ENCODE assay signal across 26 cellular contexts in the genomic region with DNA sequence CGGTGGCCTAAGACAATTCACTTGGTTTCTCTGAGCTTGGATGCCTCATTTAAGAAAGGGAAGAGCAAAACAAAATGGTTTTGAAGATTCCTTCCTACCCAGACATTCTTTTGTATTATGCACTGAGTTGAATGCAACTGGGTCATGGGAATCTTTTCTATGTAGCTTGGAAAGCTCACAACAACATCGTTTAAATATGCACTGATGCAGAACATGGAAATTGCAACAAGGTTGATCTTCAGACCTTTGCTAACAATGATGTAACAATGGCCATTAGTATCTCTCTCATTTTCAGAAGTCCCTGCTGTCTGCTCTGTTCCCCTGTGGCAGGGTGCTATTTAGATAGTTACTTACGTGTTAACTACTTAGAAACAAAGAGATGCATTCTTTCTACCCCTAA. TPM values are rescaled to one million over a fixed set of nuclear protein-coding genes. Genes with fewer than 3 reads are reported as not detected.
DNase-seq lines count a peak whose midpoint lies in the region; ATAC-seq, FAIRE-seq and TF ChIP-seq lines count a peak whose summit lies in the region.
"Had no signal": no experiment of that assay in that cellular context is flagged by ENCODE, and none has a peak within 500 bp of the region (broad histone marks: within the 10 kb centered on the region; RNA-seq: fewer than 3 reads in every experiment).

No MANE protein-coding gene starts in this region.

- no peak overlapping the region for H3K4me3 Mint-ChIP-seq in activated CD8-positive, alpha-beta memory T cell treated with anti-CD3 and anti-CD28 coated beads, Interleukin-2, amount 10 ng/mL, durations not matched to agents 7 days and 5 days
- H3K4me3 Mint-ChIP-seq: CD4-positive, CD25-positive, alpha-beta regulatory T cell; CD8-positive, alpha-beta memory T cell; HFFc6; IgD-negative memory B cell had no signal

- CTCF ChIA-PET in HepG2 (lab: Yijun Ruan, JAX; ENCODE audit: low intra/inter-chr PET ratio, low total read pairs): no interaction called here
- CTCF ChIA-PET in GM12878 (lab: Yijun Ruan, JAX): interaction anchor here (0.6 to 1.1 kb wide), 2 partner anchors 39 to 213 kb away, joined by 3 to 5 read pairs; no protein-coding TSS in a partner anchor
- CTCF ChIA-PET in activated CD8-positive, alpha-beta memory T cell treated with anti-CD3 and anti-CD28 coated beads, Interleukin-2, amount 10 ng/mL, durations not matched to agents 7 days and 5 days (lab: Charles Lee): no interaction called here

- no peak overlapping the region for H3K4me2 ChIP-seq in HepG2 (ENCODE audit: low read depth, low read length)
- no peak overlapping the region for H3K4me2 ChIP-seq in GM12878 (ENCODE audit: control insufficient read depth, insufficient read depth)

- in situ Hi-C loops in HepG2 (cut with HindIII; ENCODE audit: extremely low pct_ligation_motif_present, low pct_unique_long_range_greater_than_20kb): no loop called here
- in situ Hi-C loops in GM12878 (cut with MboI): no loop called here

- BruUV-seq in HepG2 (replicated peaks; lab: Mats Ljungman, UMichigan) (no TSS peak), GM12878 (replicated peaks; lab: Mats Ljungman, UMichigan) (no TSS peak)

- TF ChIP-seq CTCF in liver (IDR thresholded peaks at IDR 0.05; ENCODE audit: low read depth, low read length, missing input control): no peak
- no peak for TF ChIP-seq CTCF in HepG2 (CRISPR knock-in tag; IDR thresholded peaks at IDR 0.05)
- no peak for TF ChIP-seq CTCF in GM12878 (IDR thresholded peaks at IDR 0.05 in 2 of 3, conservative IDR thresholded peaks at IDR 0.05 in 1 of 3; ENCODE audit: control insufficient read depth in 2 of 3, extremely low read depth in 1 of 3, insufficient read depth in 1 of 3, low read depth in 3 of 3, low read length in 3 of 3)
- TF ChIP-seq CTCF in right lobe of liver (IDR thresholded peaks at IDR 0.05): no peak
- TF ChIP-seq CTCF in breast epithelium (IDR thresholded peaks at IDR 0.05): no peak

- H3K9me3 Mint-ChIP-seq in activated CD8-positive, alpha-beta memory T cell treated with anti-CD3 and anti-CD28 coated beads, Interleukin-2, amount 10 ng/mL, durations not matched to agents 7 days and 5 days (ENCODE audit: low read depth): peaks cover 2% of the 10 kb centered on the region
- H3K9me3 Mint-ChIP-seq: CD8-positive, alpha-beta memory T cell had no signal

- TF ChIP-seq POLR2A in HepG2 (IDR thresholded peaks at IDR 0.05; ENCODE audit: insufficient read depth in 1 of 2, low read depth in 2 of 2, low read length in 2 of 2) (no peak), GM12878 (IDR thresholded peaks at IDR 0.05; ENCODE audit: low read depth, low read length) (no peak), right lobe of liver (IDR thresholded peaks at IDR 0.05) (no peak), breast epithelium (IDR thresholded peaks at IDR 0.05) (no peak)

- RAD21 ChIA-PET in GM12878 (lab: Charles Lee; ENCODE audit: unreplicated experiment): interaction anchor here (2.3 kb wide), 1 partner anchor 27 kb away, joined by 13 read pairs; no protein-coding TSS in a partner anchor

- POLR2A ChIA-PET in HepG2 (lab: Yijun Ruan, JAX): no interaction called here
- POLR2A ChIA-PET in GM12878 (lab: Charles Lee): interaction anchor here (1.0 to 1.4 kb wide), 2 partner anchors 32 to 598 kb away, joined by 3 read pairs; no protein-coding TSS in a partner anchor

- FAIRE-seq in HepG2 (lab: Jason Lieb, UNC) (no peak), GM12878 (lab: Jason Lieb, UNC) (no peak)

- intact Hi-C loops in HepG2 (cut with micrococcal nuclease; ENCODE audit: unreplicated experiment) (no loop called here), GM12878 (cut with micrococcal nuclease; ENCODE audit: unreplicated experiment) (no loop called here), right lobe of liver (cut with DNase I) (no loop called here), breast epithelium (cut with DNase I; ENCODE audit: low total_unique reads) (no loop called here)

- ATAC-seq in HepG2 (no peak), GM12878 (no peak), right lobe of liver (peak; percentile 52 to 69 (median 66))
- no peak for ATAC-seq in activated CD8-positive, alpha-beta memory T cell treated with anti-CD3 and anti-CD28 coated beads, Interleukin-2, amount 10 ng/mL, durations not matched to agents 7 days and 5 days
- ATAC-seq: HCT116 had no signal

- DNase-seq in HepG2 (ENCODE audit: low spot score) (no peak), GM12878 (ENCODE audit: low read depth, low spot score) (no peak), right lobe of liver (no peak), breast epithelium (ENCODE audit: low spot score in 2 of 2) (no peak), amniotic stem cell (lab: John Stamatoyannopoulos, UW) (no peak)
- no peak for DNase-seq in activated CD8-positive, alpha-beta memory T cell treated with anti-CD3 and anti-CD28 coated beads, Interleukin-2, amount 10 ng/mL, durations not matched to agents 7 days and 5 days
- DNase-seq: BE2C; C1 segment of cervical spinal cord; CD4-positive, CD25-positive, alpha-beta regulatory T cell; CD8-positive, alpha-beta memory T cell; COR-L47; DMS 273 treated with DMSO at 0.1 percent for 48 hours; DMS53; DND-41; EL; GM23248; H7; HFFc6; KBM-7 had no signal

- H2AFZ ChIP-seq in HepG2 (ENCODE audit: low read length) (no peak overlapping the region), GM12878 (ENCODE audit: control insufficient read depth, low read depth, low read length) (no peak overlapping the region)
- H2AFZ ChIP-seq: GM23248 had no signal

- peaks cover 7% of the 10 kb centered on the region for H3K4me1 Mint-ChIP-seq in activated CD8-positive, alpha-beta memory T cell treated with anti-CD3 and anti-CD28 coated beads, Interleukin-2, amount 10 ng/mL, durations not matched to agents 7 days and 5 days
- H3K4me1 Mint-ChIP-seq: CD4-positive, CD25-positive, alpha-beta regulatory T cell; CD8-positive, alpha-beta memory T cell had no signal

- no peaks in the 10 kb centered on the region for H4K20me1 ChIP-seq in HepG2 (ENCODE audit: insufficient read depth, low read length)
- H4K20me1 ChIP-seq in GM12878 (ENCODE audit: control insufficient read depth, insufficient read depth): no peaks in the 10 kb centered on the region

- H3K9me3 ChIP-seq in liver (ENCODE audit: control insufficient read depth in 4 of 4, low read length in 3 of 4): no peaks in the 10 kb centered on the region
- H3K9me3 ChIP-seq in HepG2 (ENCODE audit: low read length): no peaks in the 10 kb centered on the region
- H3K9me3 ChIP-seq in GM12878 (replicated peaks; ENCODE audit: control insufficient read depth, insufficient read depth, low read length): no peaks in the 10 kb centered on the region; the same call in 2 of the 3 replicates
- H3K9me3 ChIP-seq in right lobe of liver: no peaks in the 10 kb centered on the region
- H3K9me3 ChIP-seq in breast epithelium: peaks cover 0 to 11% of the 10 kb centered on the region in 2 donors
- H3K9me3 ChIP-seq: BE2C had no signal

- TF ChIP-seq RAD21 in liver (IDR thresholded peaks at IDR 0.05) (no peak), HepG2 (CRISPR knock-in tag; IDR thresholded peaks at IDR 0.05) (no peak), GM12878 (IDR thresholded peaks at IDR 0.05; ENCODE audit: insufficient read depth, low read depth, low read length) (no peak)

- H3K79me2 ChIP-seq in HepG2 (ENCODE audit: insufficient read depth, low read length) (no peaks in the 10 kb centered on the region), GM12878 (ENCODE audit: control insufficient read depth, insufficient read depth, low read length) (no peaks in the 10 kb centered on the region)

- H3K36me3 ChIP-seq in liver (ENCODE audit: control insufficient read depth in 4 of 4, insufficient read depth in 3 of 4, low read depth in 1 of 4, low read length in 3 of 4) (no peaks in the 10 kb centered on the region), HepG2 (replicated peaks in 1 of 2; ENCODE audit: control insufficient read depth in 1 of 2, insufficient read depth in 2 of 2, low read length in 2 of 2) (no peaks in the 10 kb centered on the region), GM12878 (ENCODE audit: control insufficient read depth in 2 of 2, insufficient read depth in 2 of 2, low read length in 1 of 2) (no peaks in the 10 kb centered on the region), right lobe of liver (no peaks in the 10 kb centered on the region), breast epithelium (no peaks in the 10 kb centered on the region)
- H3K36me3 ChIP-seq: BE2C had no signal

- H3K9ac ChIP-seq in liver (ENCODE audit: low read depth in 1 of 2, low read length in 2 of 2): no peak overlapping the region
- H3K9ac ChIP-seq in HepG2 (ENCODE audit: insufficient read depth, low read depth, low read length): no peak overlapping the region
- H3K9ac ChIP-seq in GM12878 (ENCODE audit: control insufficient read depth, insufficient read depth, low read length): no peak overlapping the region
- H3K9ac ChIP-seq: GM23248 had no signal

- H3K36me3 Mint-ChIP-seq in activated CD8-positive, alpha-beta memory T cell treated with anti-CD3 and anti-CD28 coated beads, Interleukin-2, amount 10 ng/mL, durations not matched to agents 7 days and 5 days: no peaks in the 10 kb centered on the region
- H3K36me3 Mint-ChIP-seq: CD4-positive, CD25-positive, alpha-beta regulatory T cell; CD8-positive, alpha-beta memory T cell had no signal

- H3K27me3 ChIP-seq in liver (ENCODE audit: control insufficient read depth in 4 of 4, insufficient read depth in 4 of 4, low read length in 3 of 4) (no peaks in the 10 kb centered on the region), HepG2 (ENCODE audit: control insufficient read depth in 1 of 2, insufficient read depth in 2 of 2, low read length in 2 of 2) (no peaks in the 10 kb centered on the region), GM12878 (replicated peaks in 1 of 2; ENCODE audit: control insufficient read depth in 2 of 2, insufficient read depth in 2 of 2, low read length in 1 of 2) (no peaks in the 10 kb centered on the region), right lobe of liver (no peaks in the 10 kb centered on the region), breast epithelium (no peaks in the 10 kb centered on the region)
- H3K27me3 ChIP-seq: BE2C had no signal

- H3K4me1 ChIP-seq in liver (ENCODE audit: control insufficient read depth in 4 of 4, insufficient read depth in 4 of 4, low read length in 3 of 4): peaks cover 4 to 31% (median 20%) of the 10 kb centered on the region in 4 donors
- H3K4me1 ChIP-seq in HepG2 (ENCODE audit: insufficient read depth, low read length): peaks cover 7% of the 10 kb centered on the region; the same call in 1 of the 2 replicates
- peaks cover 19% of the 10 kb centered on the region for H3K4me1 ChIP-seq in GM12878 (ENCODE audit: control insufficient read depth, insufficient read depth, low read length)
- H3K4me1 ChIP-seq in right lobe of liver: peaks cover 0 to 24% (median 9%) of the 10 kb centered on the region in 4 donors
- H3K4me1 ChIP-seq in breast epithelium: no peaks in the 10 kb centered on the region
- H3K4me1 ChIP-seq: BE2C had no signal

- WGBS in liver: 42% methylated on average over 3 of the region's 3 CpGs
- 0% methylated on average over 3 of the region's 3 CpGs for WGBS in HepG2 (ENCODE audit: low lambda C conversion rate)
- whole genome bisulfite sequencing in GM12878 (ENCODE audit: insufficient coverage, insufficient replicate concordance, low lambda C conversion rate, missing lambda C conversion rate): 31% methylated on average over 3 of the region's 3 CpGs
- 30% methylated on average over 3 of the region's 3 CpGs for WGBS in right lobe of liver (ENCODE audit: insufficient coverage, low coverage, low lambda C conversion rate, missing lambda C conversion rate)

- no peak overlapping the region for H3K27ac Mint-ChIP-seq in activated CD8-positive, alpha-beta memory T cell treated with anti-CD3 and anti-CD28 coated beads, Interleukin-2, amount 10 ng/mL, durations not matched to agents 7 days and 5 days
- H3K27ac Mint-ChIP-seq: CD4-positive, CD25-positive, alpha-beta regulatory T cell; CD8-positive, alpha-beta memory T cell; HFFc6; IgD-negative memory B cell had no signal

- H3K27ac ChIP-seq in liver (ENCODE audit: low read depth in 1 of 2, low read length in 2 of 2) (no peak overlapping the region), HepG2 (ENCODE audit: extremely low read length, insufficient read depth, low read length) (no peak overlapping the region), GM12878 (ENCODE audit: control insufficient read depth, insufficient read depth) (no peak overlapping the region), right lobe of liver (peak overlapping the region in 1 of 3 donors; percentile 58), breast epithelium (no peak overlapping the region)
- H3K27ac ChIP-seq: GM23248, HL-60 had no signal

- H3K4me3 ChIP-seq in liver (ENCODE audit: low read depth in 1 of 3, low read length in 3 of 3) (no peak overlapping the region), HepG2 (replicated peaks in 1 of 3; ENCODE audit: insufficient read depth in 1 of 3, low read depth in 2 of 3, low read length in 3 of 3) (no peak overlapping the region), GM12878 (no peak overlapping the region), right lobe of liver (no peak overlapping the region), breast epithelium (no peak overlapping the region)
- H3K4me3 ChIP-seq: GM23248 had no signal

- TF ChIP-seq EP300 in HepG2 (IDR thresholded peaks at IDR 0.05; ENCODE audit: low read depth in 2 of 2, low read length in 2 of 2) (no peak), HepG2 (CRISPR knock-in tag; IDR thresholded peaks at IDR 0.05; ENCODE audit: borderline replicate concordance) (no peak), GM12878 (IDR thresholded peaks at IDR 0.05; ENCODE audit: borderline replicate concordance in 1 of 2, control insufficient read depth in 1 of 2, low read depth in 2 of 2, low read length in 2 of 2) (no peak)

- SMC1A ChIA-PET in GM12878 (lab: Charles Lee; ENCODE audit: uncharacterized antibody, unreplicated experiment): interaction anchor here (1.0 to 5.5 kb wide), 5 partner anchors 9 to 28 kb away, joined by 3 to 43 read pairs (median 8); a partner anchor contains a TSS

- H3K27me3 Mint-ChIP-seq in activated CD8-positive, alpha-beta memory T cell treated with anti-CD3 and anti-CD28 coated beads, Interleukin-2, amount 10 ng/mL, durations not matched to agents 7 days and 5 days: peaks cover 12% of the 10 kb centered on the region

RNA-seq across cellular contexts. Expression of a gene that starts 30.1 kb away (rescaled TPM):
- total RNA-seq in liver (10 to 100 TPM in 1 of 2 donors, under 1 TPM in 1; 0.61 to 42.8 TPM), HepG2 (2016; rRNA removed; fragmentation: Illumina TruSeq; extraction: Trizol) (not detected in 2 replicates), GM12878 (2014; rRNA removed) (2.4 and 2.6 TPM in 2 replicates), GM12878 (2014; rRNA removed; fragmentation: Illumina TruSeq; extraction: Trizol) (2.8 and 2.9 TPM in 2 replicates), GM12878 (2021) (3.2 and 3.4 TPM in 2 replicates), right lobe of liver (100 to 1,000 TPM in 2 of 6 experiments, 10 to 100 TPM in 4; 18.9 to 115 (median 59.2) TPM), breast epithelium (100 to 1,000 TPM in 2 of 3 donors, 10 to 100 TPM in 1; 56.6 to 108 (median 101) TPM)
- polyA plus RNA-seq in liver (100 to 1,000 TPM in 1 of 2 donors, 10 to 100 TPM in 1; 23.7 to 118 TPM), HepG2 (2011; rRNA removed) (not detected in 2 replicates), GM12878 (2011; rRNA removed) (7.9 and 10.2 TPM in 2 replicates), GM12878 (2014; fragmentation: Illumina TruSeq; extraction: Trizol) (2.7 and 3.7 TPM in 2 replicates), GM12878 (2014; fragmentation: Nextera tagmentation; extraction: Ambion mirVana) (1 to 10 TPM; 6.2 to 9.2 TPM), GM12878 (2014; rRNA removed) (1.8 and 2.5 TPM in 2 replicates), GM12878 (2016; fragmentation: Nextera tagmentation; extraction: Ambion mirVana) (1 to 10 TPM; 2.6 to 4.9 TPM)
- total RNA-seq in HepG2 (2016; cell fraction: cytosol; rRNA removed; fragmentation: Illumina TruSeq; extraction: Trizol; ENCODE audit: low read depth): not detected in 2 replicates
- total RNA-seq in HepG2 (2016; cell fraction: insoluble cytoplasmic fraction; rRNA removed; fragmentation: Illumina TruSeq; extraction: Trizol): not detected in 2 replicates
- total RNA-seq in HepG2 (2016; cell fraction: membrane; rRNA removed; fragmentation: Illumina TruSeq; extraction: Trizol): not detected in 2 replicates
- not detected in 2 replicates for total RNA-seq in HepG2 (2016; cell fraction: nucleus; rRNA removed; fragmentation: Illumina TruSeq; extraction: Trizol)
- not detected in 2 replicates for polyA plus RNA-seq in HepG2 (2011; cell fraction: cytosol; rRNA removed)
- polyA plus RNA-seq in HepG2 (2011; cell fraction: nucleus; rRNA removed): not detected in 2 replicates
- not detected in 2 replicates for polyA plus RNA-seq in HepG2 (2012)
- not detected in 2 replicates for polyA plus RNA-seq in HepG2 (2016; cell fraction: cytosol; fragmentation: Illumina TruSeq; extraction: Trizol; ENCODE audit: low read depth)
- polyA plus RNA-seq in HepG2 (2016; cell fraction: insoluble cytoplasmic fraction; fragmentation: Illumina TruSeq; extraction: Trizol; ENCODE audit: low read depth): not detected in 2 replicates
- not detected in 2 replicates for polyA plus RNA-seq in HepG2 (2016; cell fraction: membrane; fragmentation: Illumina TruSeq; extraction: Trizol; ENCODE audit: low read depth)
- polyA plus RNA-seq in HepG2 (2016; cell fraction: nucleus; fragmentation: Illumina TruSeq; extraction: Trizol; ENCODE audit: insufficient read depth, low read depth): not detected in 2 replicates
- not detected in 2 replicates for polyA minus RNA-seq in HepG2 (2011; rRNA and poly(A)+ RNA removed; ENCODE audit: low replicate concordance)
- polyA minus RNA-seq in HepG2 (2011; cell fraction: cytosol; rRNA and poly(A)+ RNA removed): not detected in 2 replicates
- polyA minus RNA-seq in HepG2 (2011; cell fraction: nucleus; rRNA and poly(A)+ RNA removed): not detected in 2 replicates
- total RNA-seq in GM12878 (2013; cell fraction: nucleolus; rRNA removed): 21.3 and 22.3 TPM in 2 replicates
- polyA plus RNA-seq in GM12878 (2011; ENCODE audit: low read depth): 6.5 TPM
- polyA plus RNA-seq in GM12878 (2011; cell fraction: cytosol; rRNA removed): 10.8 and 11.8 TPM in 2 replicates
- polyA plus RNA-seq in GM12878 (2011; cell fraction: nucleus; rRNA removed): 3.6 and 4.2 TPM in 2 replicates
- 7.5 and 9.8 TPM in 2 replicates for polyA plus RNA-seq in GM12878 (2012)
- 5.2 and 11.5 TPM in 2 replicates for polyA minus RNA-seq in GM12878 (2011; rRNA and poly(A)+ RNA removed)
- polyA minus RNA-seq in GM12878 (2011; cell fraction: cytosol; rRNA and poly(A)+ RNA removed): 1.3 and 3.1 TPM in 2 replicates
- polyA minus RNA-seq in GM12878 (2011; cell fraction: nucleus; rRNA and poly(A)+ RNA removed): 3.9 and 8.5 TPM in 2 replicates
- 1 to 10 TPM; 1.1 to 2.5 TPM for total RNA-seq in activated CD8-positive, alpha-beta memory T cell treated with anti-CD3 and anti-CD28 coated beads, Interleukin-2, amount 10 ng/mL, durations not matched to agents 7 days and 5 days
- total RNA-seq: A172; CD4-positive, CD25-positive, alpha-beta regulatory T cell; G401; H7; HT1080 had no signal
- polyA plus RNA-seq: CD4-positive, CD25-positive, alpha-beta regulatory T cell; CD8-positive, alpha-beta memory T cell had no signal

Comparison
In these comparisons a context has a peak if more than half of its experiments do, and no peak if none do; other contexts are left out.
1. ATAC-seq: peak in right lobe of liver (4 of 4); none in HepG2 (single experiment), GM12878 (single experiment) and activated CD8-positive, alpha-beta memory T cell treated with anti-CD3 and anti-CD28 coated beads, Interleukin-2, amount 10 ng/mL, durations not matched to agents 7 days and 5 days (single experiment).